Comparison of ENCODE assay signal across 1 cellular context in the genomic region with DNA sequence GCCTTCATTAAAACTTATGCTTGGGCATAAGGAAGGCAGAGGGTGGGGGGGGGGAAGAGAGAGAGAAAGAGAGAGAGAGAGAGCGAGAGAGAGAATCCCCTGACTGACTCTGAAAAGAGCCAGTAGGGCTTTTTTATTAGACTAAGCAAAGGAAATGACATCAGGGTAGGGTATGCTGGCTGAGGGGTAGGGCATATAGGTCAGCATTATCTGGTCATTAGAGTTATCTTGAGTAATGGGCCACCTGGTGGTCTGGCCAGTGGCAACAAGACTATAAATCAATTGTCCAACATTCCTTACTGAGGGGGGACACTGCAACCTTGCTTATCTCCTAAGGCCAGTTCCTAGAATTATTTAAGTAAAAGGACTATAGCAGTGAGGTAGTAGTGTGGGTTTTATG.
TF ChIP-seq lines count a peak whose summit lies in the region.

No MANE protein-coding gene starts in this region.

TF ChIP-seq in GM23338, 12 proteins besides CTCF, POLR2A, EP300 and RAD21 (continued from another document):
- TF ChIP-seq, protein P1, sequence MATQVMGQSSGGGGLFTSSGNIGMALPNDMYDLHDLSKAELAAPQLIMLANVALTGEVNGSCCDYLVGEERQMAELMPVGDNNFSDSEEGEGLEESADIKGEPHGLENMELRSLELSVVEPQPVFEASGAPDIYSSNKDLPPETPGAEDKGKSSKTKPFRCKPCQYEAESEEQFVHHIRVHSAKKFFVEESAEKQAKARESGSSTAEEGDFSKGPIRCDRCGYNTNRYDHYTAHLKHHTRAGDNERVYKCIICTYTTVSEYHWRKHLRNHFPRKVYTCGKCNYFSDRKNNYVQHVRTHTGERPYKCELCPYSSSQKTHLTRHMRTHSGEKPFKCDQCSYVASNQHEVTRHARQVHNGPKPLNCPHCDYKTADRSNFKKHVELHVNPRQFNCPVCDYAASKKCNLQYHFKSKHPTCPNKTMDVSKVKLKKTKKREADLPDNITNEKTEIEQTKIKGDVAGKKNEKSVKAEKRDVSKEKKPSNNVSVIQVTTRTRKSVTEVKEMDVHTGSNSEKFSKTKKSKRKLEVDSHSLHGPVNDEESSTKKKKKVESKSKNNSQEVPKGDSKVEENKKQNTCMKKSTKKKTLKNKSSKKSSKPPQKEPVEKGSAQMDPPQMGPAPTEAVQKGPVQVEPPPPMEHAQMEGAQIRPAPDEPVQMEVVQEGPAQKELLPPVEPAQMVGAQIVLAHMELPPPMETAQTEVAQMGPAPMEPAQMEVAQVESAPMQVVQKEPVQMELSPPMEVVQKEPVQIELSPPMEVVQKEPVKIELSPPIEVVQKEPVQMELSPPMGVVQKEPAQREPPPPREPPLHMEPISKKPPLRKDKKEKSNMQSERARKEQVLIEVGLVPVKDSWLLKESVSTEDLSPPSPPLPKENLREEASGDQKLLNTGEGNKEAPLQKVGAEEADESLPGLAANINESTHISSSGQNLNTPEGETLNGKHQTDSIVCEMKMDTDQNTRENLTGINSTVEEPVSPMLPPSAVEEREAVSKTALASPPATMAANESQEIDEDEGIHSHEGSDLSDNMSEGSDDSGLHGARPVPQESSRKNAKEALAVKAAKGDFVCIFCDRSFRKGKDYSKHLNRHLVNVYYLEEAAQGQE (IDR thresholded peaks at IDR 0.05; ENCODE audit: unreplicated experiment) = no peak
- TF ChIP-seq, protein P2, sequence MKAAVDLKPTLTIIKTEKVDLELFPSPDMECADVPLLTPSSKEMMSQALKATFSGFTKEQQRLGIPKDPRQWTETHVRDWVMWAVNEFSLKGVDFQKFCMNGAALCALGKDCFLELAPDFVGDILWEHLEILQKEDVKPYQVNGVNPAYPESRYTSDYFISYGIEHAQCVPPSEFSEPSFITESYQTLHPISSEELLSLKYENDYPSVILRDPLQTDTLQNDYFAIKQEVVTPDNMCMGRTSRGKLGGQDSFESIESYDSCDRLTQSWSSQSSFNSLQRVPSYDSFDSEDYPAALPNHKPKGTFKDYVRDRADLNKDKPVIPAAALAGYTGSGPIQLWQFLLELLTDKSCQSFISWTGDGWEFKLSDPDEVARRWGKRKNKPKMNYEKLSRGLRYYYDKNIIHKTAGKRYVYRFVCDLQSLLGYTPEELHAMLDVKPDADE (IDR thresholded peaks at IDR 0.05) = no peak
- no peak for TF ChIP-seq JUNB (IDR thresholded peaks at IDR 0.05; ENCODE audit: unreplicated experiment)
- TF ChIP-seq ZNF114 (CRISPR knock-in tag; IDR thresholded peaks at IDR 0.05) = no peak
- no peak for TF ChIP-seq CREB1 (CRISPR knock-in tag; IDR thresholded peaks at IDR 0.05; ENCODE audit: low read depth)
- TF ChIP-seq NANOG (IDR thresholded peaks at IDR 0.05; ENCODE audit: borderline replicate concordance) = no peak
- TF ChIP-seq, protein P3, sequence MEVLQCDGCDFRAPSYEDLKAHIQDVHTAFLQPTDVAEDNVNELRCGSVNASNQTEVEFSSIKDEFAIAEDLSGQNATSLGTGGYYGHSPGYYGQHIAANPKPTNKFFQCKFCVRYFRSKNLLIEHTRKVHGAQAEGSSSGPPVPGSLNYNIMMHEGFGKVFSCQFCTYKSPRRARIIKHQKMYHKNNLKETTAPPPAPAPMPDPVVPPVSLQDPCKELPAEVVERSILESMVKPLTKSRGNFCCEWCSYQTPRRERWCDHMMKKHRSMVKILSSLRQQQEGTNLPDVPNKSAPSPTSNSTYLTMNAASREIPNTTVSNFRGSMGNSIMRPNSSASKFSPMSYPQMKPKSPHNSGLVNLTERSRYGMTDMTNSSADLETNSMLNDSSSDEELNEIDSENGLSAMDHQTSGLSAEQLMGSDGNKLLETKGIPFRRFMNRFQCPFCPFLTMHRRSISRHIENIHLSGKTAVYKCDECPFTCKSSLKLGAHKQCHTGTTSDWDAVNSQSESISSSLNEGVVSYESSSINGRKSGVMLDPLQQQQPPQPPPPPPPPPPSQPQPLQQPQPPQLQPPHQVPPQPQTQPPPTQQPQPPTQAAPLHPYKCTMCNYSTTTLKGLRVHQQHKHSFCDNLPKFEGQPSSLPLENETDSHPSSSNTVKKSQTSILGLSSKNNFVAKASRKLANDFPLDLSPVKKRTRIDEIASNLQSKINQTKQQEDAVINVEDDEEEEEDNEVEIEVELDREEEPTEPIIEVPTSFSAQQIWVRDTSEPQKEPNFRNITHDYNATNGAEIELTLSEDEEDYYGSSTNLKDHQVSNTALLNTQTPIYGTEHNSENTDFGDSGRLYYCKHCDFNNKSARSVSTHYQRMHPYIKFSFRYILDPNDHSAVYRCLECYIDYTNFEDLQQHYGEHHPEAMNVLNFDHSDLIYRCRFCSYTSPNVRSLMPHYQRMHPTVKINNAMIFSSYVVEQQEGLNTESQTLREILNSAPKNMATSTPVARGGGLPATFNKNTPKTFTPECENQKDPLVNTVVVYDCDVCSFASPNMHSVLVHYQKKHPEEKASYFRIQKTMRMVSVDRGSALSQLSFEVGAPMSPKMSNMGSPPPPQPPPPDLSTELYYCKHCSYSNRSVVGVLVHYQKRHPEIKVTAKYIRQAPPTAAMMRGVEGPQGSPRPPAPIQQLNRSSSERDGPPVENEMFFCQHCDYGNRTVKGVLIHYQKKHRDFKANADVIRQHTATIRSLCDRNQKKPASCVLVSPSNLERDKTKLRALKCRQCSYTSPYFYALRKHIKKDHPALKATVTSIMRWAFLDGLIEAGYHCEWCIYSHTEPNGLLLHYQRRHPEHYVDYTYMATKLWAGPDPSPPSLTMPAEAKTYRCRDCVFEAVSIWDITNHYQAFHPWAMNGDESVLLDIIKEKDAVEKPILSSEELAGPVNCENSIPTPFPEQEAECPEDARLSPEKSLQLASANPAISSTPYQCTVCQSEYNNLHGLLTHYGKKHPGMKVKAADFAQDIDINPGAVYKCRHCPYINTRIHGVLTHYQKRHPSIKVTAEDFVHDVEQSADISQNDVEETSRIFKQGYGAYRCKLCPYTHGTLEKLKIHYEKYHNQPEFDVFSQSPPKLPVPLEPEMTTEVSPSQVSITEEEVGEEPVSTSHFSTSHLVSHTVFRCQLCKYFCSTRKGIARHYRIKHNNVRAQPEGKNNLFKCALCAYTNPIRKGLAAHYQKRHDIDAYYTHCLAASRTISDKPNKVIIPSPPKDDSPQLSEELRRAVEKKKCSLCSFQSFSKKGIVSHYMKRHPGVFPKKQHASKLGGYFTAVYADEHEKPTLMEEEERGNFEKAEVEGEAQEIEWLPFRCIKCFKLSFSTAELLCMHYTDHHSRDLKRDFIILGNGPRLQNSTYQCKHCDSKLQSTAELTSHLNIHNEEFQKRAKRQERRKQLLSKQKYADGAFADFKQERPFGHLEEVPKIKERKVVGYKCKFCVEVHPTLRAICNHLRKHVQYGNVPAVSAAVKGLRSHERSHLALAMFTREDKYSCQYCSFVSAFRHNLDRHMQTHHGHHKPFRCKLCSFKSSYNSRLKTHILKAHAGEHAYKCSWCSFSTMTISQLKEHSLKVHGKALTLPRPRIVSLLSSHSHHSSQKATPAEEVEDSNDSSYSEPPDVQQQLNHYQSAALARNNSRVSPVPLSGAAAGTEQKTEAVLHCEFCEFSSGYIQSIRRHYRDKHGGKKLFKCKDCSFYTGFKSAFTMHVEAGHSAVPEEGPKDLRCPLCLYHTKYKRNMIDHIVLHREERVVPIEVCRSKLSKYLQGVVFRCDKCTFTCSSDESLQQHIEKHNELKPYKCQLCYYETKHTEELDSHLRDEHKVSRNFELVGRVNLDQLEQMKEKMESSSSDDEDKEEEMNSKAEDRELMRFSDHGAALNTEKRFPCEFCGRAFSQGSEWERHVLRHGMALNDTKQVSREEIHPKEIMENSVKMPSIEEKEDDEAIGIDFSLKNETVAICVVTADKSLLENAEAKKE (CRISPR knock-in tag; IDR thresholded peaks at IDR 0.05) = no peak
- TF ChIP-seq POLR2AphosphoS5 (IDR thresholded peaks at IDR 0.05; ENCODE audit: low read depth) = no peak
- no peak for TF ChIP-seq ZNF331 (CRISPR knock-in tag; IDR thresholded peaks at IDR 0.05; ENCODE audit: low read depth)
- TF ChIP-seq STAT1 (IDR thresholded peaks at IDR 0.05; ENCODE audit: unreplicated experiment) = no peak
